ENCODE assay signal across 37 cellular contexts in genomic region chr9:135028956-135029355, GRCh38. TPM values are rescaled to one million over a fixed set of nuclear protein-coding genes. Genes with fewer than 3 reads are reported as not detected.
"Had no signal": no experiment of that assay in that cellular context is flagged by ENCODE, and none has a peak within 500 bp of the region (broad histone marks: within the 10 kb centered on the region; RNA-seq: fewer than 3 reads in every experiment).

No MANE protein-coding gene starts in this region.

- H3K4me3 ChIP-seq: ascending aorta, cardiac muscle cell, MG63, SJCRH30, SK-N-MC had no signal

- H3K36me3 ChIP-seq: ascending aorta, cardiac muscle cell, MG63, SJCRH30, WERI-Rb-1 had no signal

- H3K9me3 Mint-ChIP-seq: activated CD4-positive, alpha-beta memory T cell treated with anti-CD3 and anti-CD28 coated beads, Interleukin-2, amount 10 ng/mL, durations not matched to agents 7 days and 5 days; activated naive CD8-positive, alpha-beta T cell treated with anti-CD3 and anti-CD28 coated beads for 36 hours; activated T-cell treated with anti-CD3 and anti-CD28 coated beads, Interleukin-2, amount 50 U/mL, for 72 hours; activated T-helper 17 cell treated with anti-CD3 and anti-CD28 coated beads, Interleukin-2, amount 50 U/mL, for 72 hours; central memory CD8-positive, alpha-beta T cell had no signal

- H3K27me3 ChIP-seq: ascending aorta, SJCRH30 had no signal

- H3K27me3 Mint-ChIP-seq: activated CD4-positive, alpha-beta memory T cell treated with anti-CD3 and anti-CD28 coated beads, Interleukin-2, amount 10 ng/mL, durations not matched to agents 7 days and 5 days had no signal

- H3K27ac ChIP-seq: ascending aorta, cardiac muscle cell, SJCRH30, SK-N-MC, WERI-Rb-1 had no signal

- H3K9me3 ChIP-seq: ascending aorta, MG63 had no signal

- H3K4me1 ChIP-seq: ascending aorta had no signal

- H3K4me3 Mint-ChIP-seq: activated CD4-positive, alpha-beta memory T cell treated with anti-CD3 and anti-CD28 coated beads, Interleukin-2, amount 10 ng/mL, durations not matched to agents 7 days and 5 days; activated CD8-positive, alpha-beta memory T cell treated with anti-CD3 and anti-CD28 coated beads, Interleukin-2, amount 10 ng/mL, durations not matched to agents 7 days and 5 days; activated naive CD8-positive, alpha-beta T cell treated with anti-CD3 and anti-CD28 coated beads for 36 hours; activated T-cell treated with anti-CD3 and anti-CD28 coated beads, Interleukin-2, amount 50 U/mL, for 72 hours; activated T-helper 17 cell treated with anti-CD3 and anti-CD28 coated beads, Interleukin-2, amount 50 U/mL, for 72 hours; central memory CD8-positive, alpha-beta T cell had no signal

- H3K4me1 Mint-ChIP-seq: activated CD4-positive, alpha-beta memory T cell treated with anti-CD3 and anti-CD28 coated beads, Interleukin-2, amount 10 ng/mL, durations not matched to agents 7 days and 5 days; activated CD8-positive, alpha-beta memory T cell treated with anti-CD3 and anti-CD28 coated beads, Interleukin-2, amount 10 ng/mL, durations not matched to agents 7 days and 5 days; activated naive CD8-positive, alpha-beta T cell treated with anti-CD3 and anti-CD28 coated beads for 36 hours; activated T-helper 17 cell treated with anti-CD3 and anti-CD28 coated beads, Interleukin-2, amount 50 U/mL, for 72 hours; central memory CD8-positive, alpha-beta T cell had no signal

- ATAC-seq: activated CD8-positive, alpha-beta memory T cell treated with anti-CD3 and anti-CD28 coated beads, Interleukin-2, amount 10 ng/mL, durations not matched to agents 7 days and 5 days; activated T-cell treated with anti-CD3 and anti-CD28 coated beads, Interleukin-2, amount 50 U/mL, for 72 hours; activated T-helper 17 cell treated with anti-CD3 and anti-CD28 coated beads, Interleukin-2, amount 50 U/mL, for 72 hours; PC-3 had no signal

- H3K27ac Mint-ChIP-seq: activated CD4-positive, alpha-beta memory T cell treated with anti-CD3 and anti-CD28 coated beads, Interleukin-2, amount 10 ng/mL, durations not matched to agents 7 days and 5 days; activated CD8-positive, alpha-beta memory T cell treated with anti-CD3 and anti-CD28 coated beads, Interleukin-2, amount 10 ng/mL, durations not matched to agents 7 days and 5 days; activated naive CD8-positive, alpha-beta T cell treated with anti-CD3 and anti-CD28 coated beads for 36 hours; activated T-cell treated with anti-CD3 and anti-CD28 coated beads, Interleukin-2, amount 50 U/mL, for 72 hours; activated T-helper 17 cell treated with anti-CD3 and anti-CD28 coated beads, Interleukin-2, amount 50 U/mL, for 72 hours had no signal

- H3K36me3 Mint-ChIP-seq: activated CD8-positive, alpha-beta memory T cell treated with anti-CD3 and anti-CD28 coated beads, Interleukin-2, amount 10 ng/mL, durations not matched to agents 7 days and 5 days; activated naive CD8-positive, alpha-beta T cell treated with anti-CD3 and anti-CD28 coated beads for 36 hours had no signal

- DNase-seq: activated CD4-positive, alpha-beta memory T cell treated with anti-CD3 and anti-CD28 coated beads, Interleukin-2, amount 10 ng/mL, durations not matched to agents 7 days and 5 days; activated CD4-positive, alpha-beta T cell treated with anti-CD3 and anti-CD28 coated beads for 1 hour; activated CD4-positive, alpha-beta T cell treated with anti-CD3 and anti-CD28 coated beads for 48 hours; activated CD4-positive, CD25-positive, alpha-beta regulatory T cell; activated CD8-positive, alpha-beta memory T cell treated with anti-CD3 and anti-CD28 coated beads for 24 hours; activated CD8-positive, alpha-beta memory T cell treated with anti-CD3 and anti-CD28 coated beads, Interleukin-2, amount 10 ng/mL, durations not matched to agents 7 days and 5 days; activated CD8-positive, alpha-beta memory T cell treated with anti-CD3 and anti-CD28 coated beads, Interleukin-2, amount 50 U/mL, for 48 hours; activated effector memory CD4-positive, alpha-beta T cell treated with anti-CD3 and anti-CD28 coated beads, Interleukin-2, amount 50 U/mL, for 16 hours; activated naive CD4-positive, alpha-beta T cell; activated naive CD4-positive, alpha-beta T cell treated with anti-CD3 and anti-CD28 coated beads, Interleukin-2, amount 50 U/mL, for 16 hours; activated naive CD8-positive, alpha-beta T cell treated with anti-CD3 and anti-CD28 coated beads for 36 hours; activated T-cell treated with anti-CD3 and anti-CD28 coated beads, Interleukin-2, amount 50 U/mL, for 72 hours; amygdala; Kasumi-1; MG63; NCI-H1048; NCI-H1105 treated with DMSO at 0.1 percent for 48 hours; NCI-H1436; NCI-H1694; NCI-H1930; NCI-H2081 treated with DMSO at 0.1 percent for 48 hours; NCI-H226; NCI-H446 treated with DMSO at 0.1 percent for 48 hours; NCI-H524; NCI-H69; NK-92 treated with Interleukin-12 subunit alpha and Interleukin-12 subunit beta, amount 100 ng/mL, for 24 hours; PC-3; SHP77; SJCRH30; T1000; WERI-Rb-1 had no signal

RNA-seq across cellular contexts. Expression of gene OLFM1, which starts 58.5 kb away (rescaled TPM):
- total RNA-seq: activated CD4-positive, alpha-beta memory T cell treated with anti-CD3 and anti-CD28 coated beads, Interleukin-2, amount 10 ng/mL, durations not matched to agents 7 days and 5 days; activated naive CD8-positive, alpha-beta T cell treated with anti-CD3 and anti-CD28 coated beads for 36 hours; SJCRH30; T-helper 2 cell treated with Interferon-gamma antibody and Interleukin-4, amounts not matched to agents 100 ng/mL and 5 ng/mL, for 36 hours had no signal
